1 cellular context compared by ENCODE assay signal in genomic region chr9:233708-234107, GRCh38. TPM values are rescaled to one million over a fixed set of nuclear protein-coding genes. Genes with fewer than 3 reads are reported as not detected.
"Had no signal": no experiment of that assay in that cellular context is flagged by ENCODE, and none has a peak within 500 bp of the region (broad histone marks: within the 10 kb centered on the region; RNA-seq: fewer than 3 reads in every experiment).

No MANE protein-coding gene starts in this region.

RNA-seq across cellular contexts. Expression of gene DOCK8, which starts 19.0 kb away (rescaled TPM):
- total RNA-seq: LHCN-M2 had no signal
